ENCODE assay signal across 1 cellular context in the genomic region with DNA sequence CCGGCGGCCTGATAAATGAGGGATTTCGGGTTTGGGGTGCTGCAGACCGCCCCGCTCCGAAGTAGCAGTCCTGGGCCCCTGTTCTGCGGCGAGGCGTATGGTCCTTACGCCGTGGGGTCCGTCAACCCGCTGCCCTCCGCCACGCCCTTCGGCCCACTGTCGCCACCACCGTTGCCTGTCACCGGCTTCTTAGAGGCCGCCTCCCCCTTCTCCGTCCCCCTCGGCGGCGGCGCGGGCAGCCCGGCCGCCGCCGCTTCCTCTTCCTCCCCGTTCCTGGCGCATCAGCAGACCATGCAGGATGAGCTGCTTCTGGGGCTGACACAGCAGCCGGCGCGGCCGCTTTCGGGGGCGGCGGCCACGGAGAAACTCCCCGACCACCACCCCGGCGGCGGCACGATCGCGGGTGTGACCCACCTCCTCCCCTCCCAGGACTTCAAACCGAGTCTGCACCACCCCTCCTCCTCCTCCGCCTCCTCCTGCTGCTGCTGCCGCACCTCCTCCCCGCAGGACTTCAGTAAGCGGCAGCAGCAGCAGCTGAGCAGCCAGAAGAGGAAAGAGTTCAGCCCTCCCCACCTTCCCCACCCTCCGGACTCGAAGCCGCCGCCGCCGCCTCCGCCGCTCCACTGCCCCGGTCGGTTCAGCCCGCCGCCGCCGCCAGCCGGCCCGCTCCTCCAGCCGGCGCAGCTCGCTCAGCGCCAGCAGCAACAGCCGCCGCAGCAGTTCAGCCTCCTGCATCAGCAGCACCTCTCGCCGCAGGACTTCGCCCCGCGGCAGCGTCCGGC.
A peak's percentile ranks its signal among the peaks of the same experiment; 100 is the strongest.
TF ChIP-seq lines count a peak whose summit lies in the region.

No MANE protein-coding gene starts in this region.

TF ChIP-seq in HepG2, 621 proteins besides CTCF, POLR2A, EP300 and RAD21 (continued from another document and continues in another):
- TF ChIP-seq, protein P1, sequence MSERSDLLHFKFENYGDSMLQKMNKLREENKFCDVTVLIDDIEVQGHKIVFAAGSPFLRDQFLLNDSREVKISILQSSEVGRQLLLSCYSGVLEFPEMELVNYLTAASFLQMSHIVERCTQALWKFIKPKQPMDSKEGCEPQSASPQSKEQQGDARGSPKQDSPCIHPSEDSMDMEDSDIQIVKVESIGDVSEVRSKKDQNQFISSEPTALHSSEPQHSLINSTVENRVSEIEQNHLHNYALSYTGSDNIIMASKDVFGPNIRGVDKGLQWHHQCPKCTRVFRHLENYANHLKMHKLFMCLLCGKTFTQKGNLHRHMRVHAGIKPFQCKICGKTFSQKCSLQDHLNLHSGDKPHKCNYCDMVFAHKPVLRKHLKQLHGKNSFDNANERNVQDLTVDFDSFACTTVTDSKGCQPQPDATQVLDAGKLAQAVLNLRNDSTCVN (CRISPR knock-in tag; IDR thresholded peaks at IDR 0.05; ENCODE audit: borderline replicate concordance) = no peak
- no peak for TF ChIP-seq FOXA3 (CRISPR knock-in tag; IDR thresholded peaks at IDR 0.05)
- TF ChIP-seq ZNF841 (CRISPR knock-in tag; IDR thresholded peaks at IDR 0.05; ENCODE audit: borderline replicate concordance) = no peak
- no peak for TF ChIP-seq MEIS1 (CRISPR knock-in tag; IDR thresholded peaks at IDR 0.05; ENCODE audit: borderline replicate concordance)
- TF ChIP-seq ZNF775 (CRISPR knock-in tag; IDR thresholded peaks at IDR 0.05; ENCODE audit: borderline replicate concordance) = no peak
- TF ChIP-seq CCDC6 (CRISPR knock-in tag; IDR thresholded peaks at IDR 0.05) = no peak
- TF ChIP-seq, protein P2, sequence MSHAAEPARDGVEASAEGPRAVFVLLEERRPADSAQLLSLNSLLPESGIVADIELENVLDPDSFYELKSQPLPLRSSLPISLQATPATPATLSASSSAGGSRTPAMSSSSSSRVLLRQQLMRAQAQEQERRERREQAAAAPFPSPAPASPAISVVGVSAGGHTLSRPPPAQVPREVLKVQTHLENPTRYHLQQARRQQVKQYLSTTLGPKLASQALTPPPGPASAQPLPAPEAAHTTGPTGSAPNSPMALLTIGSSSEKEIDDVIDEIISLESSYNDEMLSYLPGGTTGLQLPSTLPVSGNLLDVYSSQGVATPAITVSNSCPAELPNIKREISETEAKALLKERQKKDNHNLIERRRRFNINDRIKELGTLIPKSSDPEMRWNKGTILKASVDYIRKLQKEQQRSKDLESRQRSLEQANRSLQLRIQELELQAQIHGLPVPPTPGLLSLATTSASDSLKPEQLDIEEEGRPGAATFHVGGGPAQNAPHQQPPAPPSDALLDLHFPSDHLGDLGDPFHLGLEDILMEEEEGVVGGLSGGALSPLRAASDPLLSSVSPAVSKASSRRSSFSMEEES (CRISPR knock-in tag; IDR thresholded peaks at IDR 0.05) = no peak
- no peak for TF ChIP-seq ARNT (IDR thresholded peaks at IDR 0.05)
- TF ChIP-seq HNRNPLL (IDR thresholded peaks at IDR 0.05; ENCODE audit: low read depth, low read length, poor library complexity, severe bottlenecking) = peak; percentile 55
- no peak for TF ChIP-seq ZFAT (CRISPR knock-in tag; conservative IDR thresholded peaks at IDR 0.05)
- TF ChIP-seq ZNF143 (CRISPR knock-in tag; IDR thresholded peaks at IDR 0.05) = 0 out of 2 replicates have a peak, but pooled peaks have one; percentile 5
- no peak for TF ChIP-seq ZNF615 (CRISPR knock-in tag; IDR thresholded peaks at IDR 0.05; ENCODE audit: borderline replicate concordance)
- no peak for TF ChIP-seq ZNF431 (CRISPR knock-in tag; IDR thresholded peaks at IDR 0.05; ENCODE audit: borderline replicate concordance, low read depth)
- TF ChIP-seq ZNF326 (CRISPR knock-in tag; IDR thresholded peaks at IDR 0.05; ENCODE audit: borderline replicate concordance) = no peak
- TF ChIP-seq RARG (CRISPR knock-in tag; IDR thresholded peaks at IDR 0.05; ENCODE audit: low read depth) = no peak
- TF ChIP-seq, protein P3, sequence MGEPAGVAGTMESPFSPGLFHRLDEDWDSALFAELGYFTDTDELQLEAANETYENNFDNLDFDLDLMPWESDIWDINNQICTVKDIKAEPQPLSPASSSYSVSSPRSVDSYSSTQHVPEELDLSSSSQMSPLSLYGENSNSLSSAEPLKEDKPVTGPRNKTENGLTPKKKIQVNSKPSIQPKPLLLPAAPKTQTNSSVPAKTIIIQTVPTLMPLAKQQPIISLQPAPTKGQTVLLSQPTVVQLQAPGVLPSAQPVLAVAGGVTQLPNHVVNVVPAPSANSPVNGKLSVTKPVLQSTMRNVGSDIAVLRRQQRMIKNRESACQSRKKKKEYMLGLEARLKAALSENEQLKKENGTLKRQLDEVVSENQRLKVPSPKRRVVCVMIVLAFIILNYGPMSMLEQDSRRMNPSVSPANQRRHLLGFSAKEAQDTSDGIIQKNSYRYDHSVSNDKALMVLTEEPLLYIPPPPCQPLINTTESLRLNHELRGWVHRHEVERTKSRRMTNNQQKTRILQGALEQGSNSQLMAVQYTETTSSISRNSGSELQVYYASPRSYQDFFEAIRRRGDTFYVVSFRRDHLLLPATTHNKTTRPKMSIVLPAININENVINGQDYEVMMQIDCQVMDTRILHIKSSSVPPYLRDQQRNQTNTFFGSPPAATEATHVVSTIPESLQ (CRISPR knock-in tag; conservative IDR thresholded peaks at IDR 0.05) = no peak
- no peak for TF ChIP-seq GPN1 (CRISPR knock-in tag; IDR thresholded peaks at IDR 0.05; ENCODE audit: borderline replicate concordance)
- TF ChIP-seq HDAC1 (CRISPR knock-in tag; IDR thresholded peaks at IDR 0.05) = peak; percentile 8; the same call in 1 of the 2 replicates
- TF ChIP-seq ZSCAN12 (CRISPR knock-in tag; IDR thresholded peaks at IDR 0.05) = no peak
- TF ChIP-seq CREM (IDR thresholded peaks at IDR 0.05) = no peak
- no peak for TF ChIP-seq CREM (CRISPR knock-in tag; IDR thresholded peaks at IDR 0.05)
- no peak for TF ChIP-seq ZNF253 (CRISPR knock-in tag; IDR thresholded peaks at IDR 0.05; ENCODE audit: borderline replicate concordance)
- no peak for TF ChIP-seq ZNF333 (CRISPR knock-in tag; IDR thresholded peaks at IDR 0.05; ENCODE audit: borderline replicate concordance)
- TF ChIP-seq, protein P4, sequence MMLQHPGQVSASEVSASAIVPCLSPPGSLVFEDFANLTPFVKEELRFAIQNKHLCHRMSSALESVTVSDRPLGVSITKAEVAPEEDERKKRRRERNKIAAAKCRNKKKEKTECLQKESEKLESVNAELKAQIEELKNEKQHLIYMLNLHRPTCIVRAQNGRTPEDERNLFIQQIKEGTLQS (CRISPR knock-in tag; IDR thresholded peaks at IDR 0.05) = no peak
- no peak for TF ChIP-seq ZMAT3 (CRISPR knock-in tag; conservative IDR thresholded peaks at IDR 0.05)
- TF ChIP-seq, protein P5, sequence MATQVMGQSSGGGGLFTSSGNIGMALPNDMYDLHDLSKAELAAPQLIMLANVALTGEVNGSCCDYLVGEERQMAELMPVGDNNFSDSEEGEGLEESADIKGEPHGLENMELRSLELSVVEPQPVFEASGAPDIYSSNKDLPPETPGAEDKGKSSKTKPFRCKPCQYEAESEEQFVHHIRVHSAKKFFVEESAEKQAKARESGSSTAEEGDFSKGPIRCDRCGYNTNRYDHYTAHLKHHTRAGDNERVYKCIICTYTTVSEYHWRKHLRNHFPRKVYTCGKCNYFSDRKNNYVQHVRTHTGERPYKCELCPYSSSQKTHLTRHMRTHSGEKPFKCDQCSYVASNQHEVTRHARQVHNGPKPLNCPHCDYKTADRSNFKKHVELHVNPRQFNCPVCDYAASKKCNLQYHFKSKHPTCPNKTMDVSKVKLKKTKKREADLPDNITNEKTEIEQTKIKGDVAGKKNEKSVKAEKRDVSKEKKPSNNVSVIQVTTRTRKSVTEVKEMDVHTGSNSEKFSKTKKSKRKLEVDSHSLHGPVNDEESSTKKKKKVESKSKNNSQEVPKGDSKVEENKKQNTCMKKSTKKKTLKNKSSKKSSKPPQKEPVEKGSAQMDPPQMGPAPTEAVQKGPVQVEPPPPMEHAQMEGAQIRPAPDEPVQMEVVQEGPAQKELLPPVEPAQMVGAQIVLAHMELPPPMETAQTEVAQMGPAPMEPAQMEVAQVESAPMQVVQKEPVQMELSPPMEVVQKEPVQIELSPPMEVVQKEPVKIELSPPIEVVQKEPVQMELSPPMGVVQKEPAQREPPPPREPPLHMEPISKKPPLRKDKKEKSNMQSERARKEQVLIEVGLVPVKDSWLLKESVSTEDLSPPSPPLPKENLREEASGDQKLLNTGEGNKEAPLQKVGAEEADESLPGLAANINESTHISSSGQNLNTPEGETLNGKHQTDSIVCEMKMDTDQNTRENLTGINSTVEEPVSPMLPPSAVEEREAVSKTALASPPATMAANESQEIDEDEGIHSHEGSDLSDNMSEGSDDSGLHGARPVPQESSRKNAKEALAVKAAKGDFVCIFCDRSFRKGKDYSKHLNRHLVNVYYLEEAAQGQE (IDR thresholded peaks at IDR 0.05; ENCODE audit: borderline replicate concordance in 1 of 2, low read depth in 1 of 2, low read length in 2 of 2) = no peak
- TF ChIP-seq GPBP1L1 (CRISPR knock-in tag; IDR thresholded peaks at IDR 0.05) = no peak
- TF ChIP-seq ZC3H4 (CRISPR knock-in tag; IDR thresholded peaks at IDR 0.05; ENCODE audit: borderline replicate concordance) = no peak
- TF ChIP-seq NRL (CRISPR knock-in tag; IDR thresholded peaks at IDR 0.05; ENCODE audit: borderline replicate concordance) = peak; percentile 55; the same call in 1 of the 2 replicates
- TF ChIP-seq ISL2 (CRISPR knock-in tag; IDR thresholded peaks at IDR 0.05) = no peak
- peak; percentile 70 for TF ChIP-seq ZNF263 (CRISPR knock-in tag; IDR thresholded peaks at IDR 0.05)
- TF ChIP-seq CEBPB (IDR thresholded peaks at IDR 0.05; ENCODE audit: borderline replicate concordance, low read depth, low read length) = no peak
- TF ChIP-seq ZNF207 (IDR thresholded peaks at IDR 0.05; ENCODE audit: borderline replicate concordance) = no peak
- TF ChIP-seq, protein P6, sequence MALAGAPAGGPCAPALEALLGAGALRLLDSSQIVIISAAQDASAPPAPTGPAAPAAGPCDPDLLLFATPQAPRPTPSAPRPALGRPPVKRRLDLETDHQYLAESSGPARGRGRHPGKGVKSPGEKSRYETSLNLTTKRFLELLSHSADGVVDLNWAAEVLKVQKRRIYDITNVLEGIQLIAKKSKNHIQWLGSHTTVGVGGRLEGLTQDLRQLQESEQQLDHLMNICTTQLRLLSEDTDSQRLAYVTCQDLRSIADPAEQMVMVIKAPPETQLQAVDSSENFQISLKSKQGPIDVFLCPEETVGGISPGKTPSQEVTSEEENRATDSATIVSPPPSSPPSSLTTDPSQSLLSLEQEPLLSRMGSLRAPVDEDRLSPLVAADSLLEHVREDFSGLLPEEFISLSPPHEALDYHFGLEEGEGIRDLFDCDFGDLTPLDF (CRISPR knock-in tag; IDR thresholded peaks at IDR 0.05) = no peak
- no peak for TF ChIP-seq ZNF747 (CRISPR knock-in tag; IDR thresholded peaks at IDR 0.05; ENCODE audit: borderline replicate concordance)
- no peak for TF ChIP-seq IRF2 (CRISPR knock-in tag; IDR thresholded peaks at IDR 0.05)
- TF ChIP-seq ZNF724P (CRISPR knock-in tag; IDR thresholded peaks at IDR 0.05; ENCODE audit: borderline replicate concordance) = no peak
- TF ChIP-seq ASH2L (IDR thresholded peaks at IDR 0.05; ENCODE audit: insufficient read length, low read depth, low read length) = no peak
- TF ChIP-seq HES4 (CRISPR knock-in tag; IDR thresholded peaks at IDR 0.05; ENCODE audit: borderline replicate concordance) = 0 out of 2 replicates have a peak, but pooled peaks have one; percentile 30
- TF ChIP-seq, protein P7, sequence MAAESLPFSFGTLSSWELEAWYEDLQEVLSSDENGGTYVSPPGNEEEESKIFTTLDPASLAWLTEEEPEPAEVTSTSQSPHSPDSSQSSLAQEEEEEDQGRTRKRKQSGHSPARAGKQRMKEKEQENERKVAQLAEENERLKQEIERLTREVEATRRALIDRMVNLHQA (CRISPR knock-in tag; IDR thresholded peaks at IDR 0.05) = no peak
- TF ChIP-seq TFAP4 (IDR thresholded peaks at IDR 0.05; ENCODE audit: borderline replicate concordance, low read depth) = no peak
- TF ChIP-seq CCAR2 (optimal IDR thresholded peaks at IDR 0.05; ENCODE audit: low read depth, low read length) = no peak
- no peak for TF ChIP-seq ATRX (CRISPR knock-in tag; IDR thresholded peaks at IDR 0.05; ENCODE audit: borderline replicate concordance)
- TF ChIP-seq TERF1 (CRISPR knock-in tag; IDR thresholded peaks at IDR 0.05) = no peak
- TF ChIP-seq, protein P8, sequence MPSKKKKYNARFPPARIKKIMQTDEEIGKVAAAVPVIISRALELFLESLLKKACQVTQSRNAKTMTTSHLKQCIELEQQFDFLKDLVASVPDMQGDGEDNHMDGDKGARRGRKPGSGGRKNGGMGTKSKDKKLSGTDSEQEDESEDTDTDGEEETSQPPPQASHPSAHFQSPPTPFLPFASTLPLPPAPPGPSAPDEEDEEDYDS (CRISPR knock-in tag; IDR thresholded peaks at IDR 0.05) = no peak; the same call in 1 of the 2 replicates
- TF ChIP-seq KAT7 (CRISPR knock-in tag; IDR thresholded peaks at IDR 0.05; ENCODE audit: borderline replicate concordance) = no peak
- no peak for TF ChIP-seq RXRB (CRISPR knock-in tag; IDR thresholded peaks at IDR 0.05; ENCODE audit: borderline replicate concordance)
- TF ChIP-seq SETDB1 (CRISPR knock-in tag; IDR thresholded peaks at IDR 0.05; ENCODE audit: borderline replicate concordance) = no peak
- TF ChIP-seq TOE1 (CRISPR knock-in tag; IDR thresholded peaks at IDR 0.05) = no peak
- no peak for TF ChIP-seq HDAC2 (CRISPR knock-in tag; IDR thresholded peaks at IDR 0.05)
